ENCODE assay signal across 8 cellular contexts in the genomic region with DNA sequence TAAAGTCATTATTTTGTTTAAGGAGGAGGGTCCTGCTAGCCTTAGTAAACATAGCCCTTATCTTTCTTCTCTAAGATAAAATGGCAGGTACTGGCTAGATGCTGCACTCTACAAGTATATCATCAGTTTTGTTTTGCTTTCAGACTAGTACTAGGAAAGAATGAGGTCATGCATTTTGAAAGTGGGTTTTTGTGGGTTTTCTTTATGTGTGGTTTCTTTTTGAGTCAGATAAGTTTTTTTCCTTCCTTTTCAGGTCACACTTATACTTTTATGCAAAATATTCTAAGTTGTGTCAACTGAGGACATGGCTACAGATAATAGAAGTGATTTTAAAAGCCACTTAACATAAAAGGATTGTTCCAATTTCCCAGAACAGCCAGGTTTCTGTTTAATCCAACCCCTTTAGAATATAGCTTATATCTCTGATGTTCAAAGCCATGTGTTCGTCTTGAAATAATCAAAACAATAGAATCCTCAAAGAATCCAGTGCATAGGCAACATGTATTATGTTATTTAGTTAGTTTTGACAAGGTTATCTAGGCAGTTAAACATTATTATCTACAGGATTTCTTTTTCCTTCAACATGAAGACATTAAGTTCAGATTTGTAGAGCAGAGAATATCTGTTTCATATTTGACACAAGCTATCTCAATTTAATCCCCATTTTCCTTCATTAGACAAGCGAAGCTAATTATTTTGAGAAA.
DNase-seq lines count a peak whose midpoint lies in the region; ATAC-seq and TF ChIP-seq lines count a peak whose summit lies in the region.

No MANE protein-coding gene starts in this region.

- TF ChIP-seq CTCF in GM12864 (IDR thresholded peaks at IDR 0.05; ENCODE audit: low read depth, low read length, missing control alignments), result no peak
- no peak for TF ChIP-seq CTCF in fibroblast of pulmonary artery (IDR thresholded peaks at IDR 0.05; ENCODE audit: low read length, missing control alignments)
- no peak for TF ChIP-seq CTCF in esophagus muscularis mucosa (IDR thresholded peaks at IDR 0.05)
- no peak for TF ChIP-seq CTCF in nephron progenitor cell (IDR thresholded peaks at IDR 0.05)

- H3K4me1 ChIP-seq in esophagus muscularis mucosa, result peaks cover 16 to 37% (median 31%) of the 10 kb centered on the region in 4 donors

- TF ChIP-seq EP300 in esophagus muscularis mucosa (IDR thresholded peaks at IDR 0.05), result no peak

- H3K27ac ChIP-seq in esophagus muscularis mucosa (replicated peaks in 1 of 4), result no peak overlapping the region

- H3K27ac Mint-ChIP-seq in nephron progenitor cell, result no peak overlapping the region

- no peaks in the 10 kb centered on the region for H3K9me3 Mint-ChIP-seq in nephron progenitor cell

- no peaks in the 10 kb centered on the region for H3K27me3 Mint-ChIP-seq in nephron progenitor cell (ENCODE audit: low read depth, poor library complexity)

- H3K4me1 Mint-ChIP-seq in nephron progenitor cell, result peaks cover 8% of the 10 kb centered on the region

- H3K36me3 ChIP-seq in esophagus muscularis mucosa, result no peaks in the 10 kb centered on the region

- H3K9me3 ChIP-seq in esophagus muscularis mucosa, result no peaks in the 10 kb centered on the region

- DNase-seq in GM12864 (ENCODE audit: low read depth), result peak; percentile 61
- peak; percentile 76 for DNase-seq in fibroblast of pulmonary artery (ENCODE audit: low read depth)
- DNase-seq in DMS 273 (lab: John Stamatoyannopoulos, UW; ENCODE audit: unreplicated experiment), result no peak
- no peak for DNase-seq in esophagus muscularis mucosa (ENCODE audit: extremely low spot score)
- no peak for DNase-seq in midbrain (lab: John Stamatoyannopoulos, UW)
- DNase-seq in nephron progenitor cell, result no peak

- ATAC-seq in GM21515 (IDR thresholded peaks at IDR 0.05; ENCODE audit: unreplicated experiment), result peak; percentile 96
- ATAC-seq in HG03565 (IDR thresholded peaks at IDR 0.05; ENCODE audit: unreplicated experiment), result peak; percentile 97

- 81% methylated on average over 2 of the region's 2 CpGs for WGBS in esophagus muscularis mucosa

- H3K36me3 Mint-ChIP-seq in nephron progenitor cell (ENCODE audit: low read depth), result no peaks in the 10 kb centered on the region

- H3K4me3 Mint-ChIP-seq in nephron progenitor cell, result no peak overlapping the region

- no peak for TF ChIP-seq POLR2A in esophagus muscularis mucosa (IDR thresholded peaks at IDR 0.05; ENCODE audit: low read depth)

- H3K4me3 ChIP-seq in GM12864 (ENCODE audit: low read depth, low read length) (no peak overlapping the region), fibroblast of pulmonary artery (replicated peaks; ENCODE audit: low read depth, low read length) (no peak overlapping the region), esophagus muscularis mucosa (no peak overlapping the region)

- no peaks in the 10 kb centered on the region for H3K27me3 ChIP-seq in esophagus muscularis mucosa

- intact Hi-C loops in esophagus muscularis mucosa (cut with DNase I), result no loop called here

Comparison
In these comparisons a context has a peak if more than half of its experiments do, and no peak if none do; other contexts are left out.
1. DNase-seq: peak in GM12864 (single experiment) and fibroblast of pulmonary artery (single experiment); none in DMS 273 (single experiment), esophagus muscularis mucosa (single experiment), midbrain (single experiment) and nephron progenitor cell (single experiment).